11 cellular contexts compared by ENCODE assay signal in genomic region chr10:123021517-123021916, GRCh38. TPM values are rescaled to one million over a fixed set of nuclear protein-coding genes. Genes with fewer than 3 reads are reported as not detected.
DNase-seq lines count a peak whose midpoint lies in the region; ATAC-seq, FAIRE-seq and TF ChIP-seq lines count a peak whose summit lies in the region.
"Had no signal": no experiment of that assay in that cellular context is flagged by ENCODE, and none has a peak within 500 bp of the region (broad histone marks: within the 10 kb centered on the region; RNA-seq: fewer than 3 reads in every experiment).

No MANE protein-coding gene starts in this region.

- no peak overlapping the region for H3K56ac ChIP-seq in H1 (replicated peaks; ENCODE audit: insufficient read length, low read depth, low read length)

- POLR2A ChIA-PET in SK-N-SH (lab: Yijun Ruan, JAX) (no interaction called here), H1 (lab: Charles Lee; ENCODE audit: partially characterized antibody) (interaction anchor here (1.6 to 4.3 kb wide), 2 partner anchors 9 to 12 kb away, joined by 4 to 25 read pairs; partner anchors contain the start of genes ACADSB and IKZF5)
- POLR2A ChIA-PET in activated CD4-positive, alpha-beta memory T cell treated with anti-CD3 and anti-CD28 coated beads, Interleukin-2, amount 10 ng/mL, durations not matched to agents 7 days and 5 days (lab: Charles Lee) = no interaction called here

- CTCF ChIA-PET in SK-N-SH (lab: Yijun Ruan, JAX) (interaction anchor here (1.0 to 3.1 kb wide), 3 partner anchors 11 to 23 kb away, joined by 3 to 11 read pairs (median 5); no protein-coding TSS in a partner anchor), H1 (lab: Charles Lee; ENCODE audit: partially characterized antibody) (interaction anchor here (0.6 to 3.7 kb wide), 13 partner anchors 11 to 532 kb away, joined by 3 to 28 read pairs (median 4); partner anchors contain the start of genes ACADSB and IKZF5)
- CTCF ChIA-PET in activated CD4-positive, alpha-beta memory T cell treated with anti-CD3 and anti-CD28 coated beads, Interleukin-2, amount 10 ng/mL, durations not matched to agents 7 days and 5 days (lab: Charles Lee) = interaction anchor here (1.0 to 2.5 kb wide), 7 partner anchors 8 to 539 kb away, joined by 3 to 16 read pairs (median 5); no protein-coding TSS in a partner anchor

- no peak overlapping the region for H2BK5ac ChIP-seq in H1 (ENCODE audit: low read depth, low read length)

- no peaks in the 10 kb centered on the region for H3K36me3 Mint-ChIP-seq in type B pancreatic cell
- H3K36me3 Mint-ChIP-seq in activated CD4-positive, alpha-beta memory T cell treated with anti-CD3 and anti-CD28 coated beads, Interleukin-2, amount 10 ng/mL, durations not matched to agents 7 days and 5 days (ENCODE audit: low read depth) = no peaks in the 10 kb centered on the region

- TF ChIP-seq POLR2A in H1 (IDR thresholded peaks at IDR 0.05; ENCODE audit: control extremely low read depth in 1 of 2, low read depth in 2 of 2, low read length in 2 of 2) = no peak

- no peak overlapping the region for H3K14ac ChIP-seq in H1 (ENCODE audit: insufficient read length)

- H3K9me3 ChIP-seq in SK-N-SH (no peaks in the 10 kb centered on the region), H1 (ENCODE audit: insufficient read depth in 2 of 2, low read depth in 1 of 2, low read length in 1 of 2) (no peaks in the 10 kb centered on the region)

- H3K27me3 ChIP-seq in SK-N-SH (ENCODE audit: insufficient read depth) (no peaks in the 10 kb centered on the region), H1 (replicated peaks in 1 of 4; ENCODE audit: control insufficient read depth in 3 of 4, extremely low read depth in 1 of 4, insufficient read depth in 3 of 4, low read length in 3 of 4) (peaks cover 0 to 2% (median under 1%) of the 10 kb centered on the region in 4 experiments; a peak in 3 of 7 replicates)

- no peak overlapping the region for H2BK120ac ChIP-seq in H1 (replicated peaks; ENCODE audit: low read depth, low read length)

- no peak overlapping the region for H2BK15ac ChIP-seq in H1 (ENCODE audit: low read length)

- H3K27ac ChIP-seq in SK-N-SH (ENCODE audit: low read depth in 2 of 2, low read length in 1 of 2) (no peak overlapping the region), H1 (ENCODE audit: low read depth, low read length) (no peak overlapping the region)

- TF ChIP-seq CTCF in SK-N-SH (IDR thresholded peaks at IDR 0.05) = peak; percentile 35
- peak in 2 of 3 experiments; percentile 18 to 60; a peak in 2 of 4 replicates for TF ChIP-seq CTCF in H1 (IDR thresholded peaks at IDR 0.05; ENCODE audit: control extremely low read depth in 1 of 3, insufficient read depth in 1 of 3, low read depth in 1 of 3, low read length in 3 of 3)
- peak; percentile 43 for TF ChIP-seq CTCF in type B pancreatic cell (conservative IDR thresholded peaks at IDR 0.05)

- H3K9me2 ChIP-seq in SK-N-SH = no peaks in the 10 kb centered on the region

- no peak overlapping the region for H3K23ac ChIP-seq in H1 (ENCODE audit: insufficient read length)

- no peak overlapping the region for H3K4me3 ChIP-seq in SK-N-SH (ENCODE audit: low read depth in 2 of 2, low read length in 1 of 2)
- H3K4me3 ChIP-seq in H1 (ENCODE audit: extremely low read depth in 1 of 4, insufficient read depth in 2 of 4, low read depth in 3 of 4, low read length in 4 of 4) = no peak overlapping the region

- H3K23me2 ChIP-seq in H1 (ENCODE audit: low read depth, low read length) = no peaks in the 10 kb centered on the region

- H2AFZ ChIP-seq in SK-N-SH (ENCODE audit: low read depth) (no peak overlapping the region), H1 (ENCODE audit: low read length) (no peak overlapping the region)

- H3K79me1 ChIP-seq in H1 (ENCODE audit: low read depth, low read length) = no peaks in the 10 kb centered on the region

- WGBS in SK-N-SH (ENCODE audit: low lambda C conversion rate) = 85% methylated on average over 3 of the region's 3 CpGs
- WGBS in H1 (ENCODE audit: extremely low coverage in 1 of 2, insufficient coverage in 1 of 2, insufficient read length in 1 of 2, insufficient replicate concordance in 2 of 2, low coverage in 1 of 2, low lambda C conversion rate in 2 of 2, missing lambda C conversion rate in 1 of 2), 2 experiments = 59 to 100% methylated on average over 1 to 3 of the region's 3 CpGs

- H3K4me1 ChIP-seq in SK-N-SH (ENCODE audit: control insufficient read depth in 1 of 2, insufficient read depth in 2 of 2, low read depth in 1 of 2, low read length in 1 of 2) (no peaks in the 10 kb centered on the region), H1 (replicated peaks in 1 of 4; ENCODE audit: control insufficient read depth in 3 of 4, insufficient read depth in 4 of 4, low read length in 3 of 4) (peaks cover 3 to 15% (median 7%) of the 10 kb centered on the region in 4 experiments; a peak in 6 of 7 replicates)

- no peak for TF ChIP-seq RAD21 in SK-N-SH (IDR thresholded peaks at IDR 0.05; ENCODE audit: low read length)
- TF ChIP-seq RAD21 in H1 (IDR thresholded peaks at IDR 0.05 in 1 of 2, conservative IDR thresholded peaks at IDR 0.05 in 1 of 2; ENCODE audit: low read depth in 2 of 2, low read length in 2 of 2) = peak; percentile 19 to 35; a peak in 2 of 4 replicates

- H3K9ac ChIP-seq in SK-N-SH (no peak overlapping the region), H1 (replicated peaks in 1 of 4; ENCODE audit: extremely low read depth in 1 of 4, low read depth in 3 of 4, low read length in 3 of 4) (no peak overlapping the region)

- H4K20me1 ChIP-seq in SK-N-SH (ENCODE audit: insufficient read depth) = no peaks in the 10 kb centered on the region
- no peaks in the 10 kb centered on the region for H4K20me1 ChIP-seq in H1 (replicated peaks in 1 of 2; ENCODE audit: control insufficient read depth in 1 of 2, insufficient read depth in 2 of 2, low read length in 2 of 2)

- H3K36me3 ChIP-seq in SK-N-SH (replicated peaks in 1 of 2; ENCODE audit: control insufficient read depth in 1 of 2, insufficient read depth in 2 of 2, low read length in 1 of 2) = no peaks in the 10 kb centered on the region
- no peaks in the 10 kb centered on the region; a peak in 1 of 8 replicates for H3K36me3 ChIP-seq in H1 (ENCODE audit: control insufficient read depth in 2 of 4, insufficient read depth in 4 of 4, low read length in 3 of 4)

- H3K4me2 ChIP-seq in SK-N-SH = no peak overlapping the region
- H3K4me2 ChIP-seq in H1 (ENCODE audit: insufficient read depth in 1 of 2, low read depth in 2 of 2, low read length in 2 of 2) = no peak overlapping the region

- no peak overlapping the region for H3K4me3 Mint-ChIP-seq in type B pancreatic cell
- no peak overlapping the region for H3K4me3 Mint-ChIP-seq in activated CD4-positive, alpha-beta memory T cell treated with anti-CD3 and anti-CD28 coated beads, Interleukin-2, amount 10 ng/mL, durations not matched to agents 7 days and 5 days

- no peaks in the 10 kb centered on the region for H3K27me3 Mint-ChIP-seq in type B pancreatic cell
- H3K27me3 Mint-ChIP-seq in activated CD4-positive, alpha-beta memory T cell treated with anti-CD3 and anti-CD28 coated beads, Interleukin-2, amount 10 ng/mL, durations not matched to agents 7 days and 5 days = no peaks in the 10 kb centered on the region

- H4K8ac ChIP-seq in H1 (ENCODE audit: extremely low read depth, insufficient read depth, low read length) = no peak overlapping the region

- TF ChIP-seq EP300 in SK-N-SH (IDR thresholded peaks at IDR 0.05; ENCODE audit: borderline replicate concordance in 1 of 2, low read depth in 1 of 2, low read length in 1 of 2) (no peak), H1 (IDR thresholded peaks at IDR 0.05; ENCODE audit: borderline replicate concordance in 1 of 2, low read depth in 2 of 2, low read length in 2 of 2) (no peak)

- H3K4ac ChIP-seq in H1 (replicated peaks; ENCODE audit: insufficient read length, low read depth, low read length) = no peak overlapping the region

- no peak overlapping the region for H3K18ac ChIP-seq in H1 (ENCODE audit: extremely low read depth, low read length)

- no peaks in the 10 kb centered on the region for H3F3A ChIP-seq in SK-N-SH (replicated peaks; ENCODE audit: insufficient read depth)

- H2BK20ac ChIP-seq in H1 (ENCODE audit: low read length) = no peak overlapping the region

- H3K79me2 ChIP-seq in SK-N-SH (ENCODE audit: insufficient read depth) (no peaks in the 10 kb centered on the region), H1 (ENCODE audit: control insufficient read depth in 1 of 2, insufficient read depth in 2 of 2, low read length in 2 of 2) (0 out of 4 replicates have a peak, but pooled peaks cover 0 to under 1% of the 10 kb centered on the region in 2 experiments)

- no peak for ATAC-seq in SK-N-SH treated with all-trans-retinoic acid at 6 μM for 48 hours

- no peaks in the 10 kb centered on the region for H3K9me3 Mint-ChIP-seq in type B pancreatic cell
- H3K9me3 Mint-ChIP-seq in activated CD4-positive, alpha-beta memory T cell treated with anti-CD3 and anti-CD28 coated beads, Interleukin-2, amount 10 ng/mL, durations not matched to agents 7 days and 5 days = no peaks in the 10 kb centered on the region

- no peak overlapping the region for H4K5ac ChIP-seq in H1 (ENCODE audit: insufficient read length, low read depth, low read length)

- H4K91ac ChIP-seq in H1 (replicated peaks; ENCODE audit: insufficient read length, low read length) = no peak overlapping the region

- no peak overlapping the region for H2AK5ac ChIP-seq in H1 (ENCODE audit: low read depth, low read length)

- no peaks in the 10 kb centered on the region for H3K4me1 Mint-ChIP-seq in type B pancreatic cell (ENCODE audit: unreplicated experiment)
- peaks cover 13% of the 10 kb centered on the region for H3K4me1 Mint-ChIP-seq in activated CD4-positive, alpha-beta memory T cell treated with anti-CD3 and anti-CD28 coated beads, Interleukin-2, amount 10 ng/mL, durations not matched to agents 7 days and 5 days

- no peak for DNase-seq in SK-N-SH
- DNase-seq in NCI-H526 treated with DMSO at 0.1 percent for 48 hours (lab: John Stamatoyannopoulos, UW) = peak; percentile 74
- DNase-seq in H1 (ENCODE audit: low read depth in 1 of 2, low spot score in 2 of 2) = no peak
- DNase-seq in type B pancreatic cell (ENCODE audit: extremely low spot score, unreplicated experiment) = no peak
- DNase-seq in activated CD4-positive, alpha-beta memory T cell treated with anti-CD3 and anti-CD28 coated beads, Interleukin-2, amount 10 ng/mL, durations not matched to agents 7 days and 5 days = no peak
- no peak for DNase-seq in Ammon's horn (ENCODE audit: low spot score)
- no peak for DNase-seq in ureter (ENCODE audit: low spot score)
- DNase-seq: activated CD4-positive, CD25-positive, alpha-beta regulatory T cell treated with anti-CD3 and anti-CD28 coated beads, Interleukin-2, amount 50 U/mL, for 72 hours; C1 segment of cervical spinal cord; NCI-H1694 had no signal

- FAIRE-seq in H1 (lab: Jason Lieb, UNC) = no peak

- H3K27ac Mint-ChIP-seq in type B pancreatic cell = no peak overlapping the region
- H3K27ac Mint-ChIP-seq in activated CD4-positive, alpha-beta memory T cell treated with anti-CD3 and anti-CD28 coated beads, Interleukin-2, amount 10 ng/mL, durations not matched to agents 7 days and 5 days = no peak overlapping the region

- H2BK12ac ChIP-seq in H1 (ENCODE audit: low read depth, low read length) = no peak overlapping the region

RNA-seq across cellular contexts. Expression of gene ACADSB, which starts 12.7 kb away (rescaled TPM):
- 5.9 and 9.6 TPM in 2 replicates for polyA plus RNA-seq in SK-N-SH (2012; rRNA removed)
- polyA plus RNA-seq in SK-N-SH (2012; cell fraction: cytosol; rRNA removed) = 9.3 and 9.9 TPM in 2 replicates
- polyA plus RNA-seq in SK-N-SH (2012; cell fraction: nucleus; rRNA removed) = 4.1 and 10.4 TPM in 2 replicates
- 11.2 and 12.4 TPM in 2 replicates for total RNA-seq in H1 (2021; fragmentation: NEBNext Ultra II Directional; extraction: Animal tissue kit (Norgen Biotek cat#: 25700))
- polyA plus RNA-seq in H1 (2011; rRNA removed) = 3.3 and 5.6 TPM in 2 replicates
- 6.2 TPM for polyA plus RNA-seq in H1 (2011; cell fraction: cytosol; rRNA removed)
- polyA plus RNA-seq in H1 (2011; cell fraction: nucleus; rRNA removed) = 3.9 TPM
- polyA plus RNA-seq in H1 (2012, experiment 1 of 2) = 5.9 to 10.0 TPM (median 7.4 TPM) in 4 replicates
- polyA plus RNA-seq in H1 (2012, experiment 2 of 2) = 0.47 TPM
- 4.1 TPM for polyA plus RNA-seq in H1 (2013, experiment 1 of 2)
- polyA plus RNA-seq in H1 (2013, experiment 2 of 2) = 3.4 TPM
- polyA minus RNA-seq in H1 (2011; rRNA and poly(A)+ RNA removed) = 5.9 and 8.9 TPM in 2 replicates
- polyA minus RNA-seq in H1 (2011; cell fraction: cytosol; rRNA and poly(A)+ RNA removed) = 4.9 TPM
- 9.8 TPM for polyA minus RNA-seq in H1 (2011; cell fraction: nucleus; rRNA and poly(A)+ RNA removed)
- total RNA-seq in type B pancreatic cell (ENCODE audit: low replicate concordance) = 27.3 and 31.1 TPM in 2 replicates
- total RNA-seq in activated CD4-positive, alpha-beta memory T cell treated with anti-CD3 and anti-CD28 coated beads, Interleukin-2, amount 10 ng/mL, durations not matched to agents 7 days and 5 days = 10 to 100 TPM; 21.2 to 21.7 TPM
- 34.9 TPM for total RNA-seq in ureter

RNA-seq across cellular contexts. Expression of gene IKZF5, which starts 12.9 kb away (rescaled TPM):
- polyA plus RNA-seq in SK-N-SH (2012; rRNA removed) = 2.9 and 4.3 TPM in 2 replicates
- polyA plus RNA-seq in SK-N-SH (2012; cell fraction: cytosol; rRNA removed) = 3.4 and 3.7 TPM in 2 replicates
- polyA plus RNA-seq in SK-N-SH (2012; cell fraction: nucleus; rRNA removed) = 4.7 and 8.7 TPM in 2 replicates
- total RNA-seq in H1 (2021; fragmentation: NEBNext Ultra II Directional; extraction: Animal tissue kit (Norgen Biotek cat#: 25700)) = 15.3 and 15.7 TPM in 2 replicates
- polyA plus RNA-seq in H1 (2011; rRNA removed) = 3.8 and 5.2 TPM in 2 replicates
- polyA plus RNA-seq in H1 (2011; cell fraction: cytosol; rRNA removed) = 5.5 TPM
- polyA plus RNA-seq in H1 (2011; cell fraction: nucleus; rRNA removed) = 4.6 TPM
- 3.6 to 13.0 TPM (median 5.9 TPM) in 4 replicates for polyA plus RNA-seq in H1 (2012, experiment 1 of 2)
- polyA plus RNA-seq in H1 (2012, experiment 2 of 2) = 0.56 TPM
- 7.8 TPM for polyA plus RNA-seq in H1 (2013, experiment 1 of 2)
- polyA plus RNA-seq in H1 (2013, experiment 2 of 2) = 6.8 TPM
- 8.7 and 9.6 TPM in 2 replicates for polyA minus RNA-seq in H1 (2011; rRNA and poly(A)+ RNA removed)
- polyA minus RNA-seq in H1 (2011; cell fraction: cytosol; rRNA and poly(A)+ RNA removed) = 4.6 TPM
- polyA minus RNA-seq in H1 (2011; cell fraction: nucleus; rRNA and poly(A)+ RNA removed) = 8.3 TPM
- total RNA-seq in type B pancreatic cell (ENCODE audit: low replicate concordance) = 12.0 and 12.6 TPM in 2 replicates
- 10 to 100 TPM; 16.6 to 18.5 TPM for total RNA-seq in activated CD4-positive, alpha-beta memory T cell treated with anti-CD3 and anti-CD28 coated beads, Interleukin-2, amount 10 ng/mL, durations not matched to agents 7 days and 5 days
- 18.5 TPM for total RNA-seq in ureter

RNA-seq across cellular contexts. Expression of gene PSTK, which starts 41.3 kb away (rescaled TPM):
- 8.4 and 9.5 TPM in 2 replicates for polyA plus RNA-seq in SK-N-SH (2012; rRNA removed)
- polyA plus RNA-seq in SK-N-SH (2012; cell fraction: cytosol; rRNA removed) = 8.5 and 9.9 TPM in 2 replicates
- 5.7 and 9.7 TPM in 2 replicates for polyA plus RNA-seq in SK-N-SH (2012; cell fraction: nucleus; rRNA removed)
- total RNA-seq in H1 (2021; fragmentation: NEBNext Ultra II Directional; extraction: Animal tissue kit (Norgen Biotek cat#: 25700)) = 4.3 and 6.6 TPM in 2 replicates
- polyA plus RNA-seq in H1 (2011; rRNA removed) = 3.8 and 4.4 TPM in 2 replicates
- 4.7 TPM for polyA plus RNA-seq in H1 (2011; cell fraction: cytosol; rRNA removed)
- polyA plus RNA-seq in H1 (2011; cell fraction: nucleus; rRNA removed) = 3.4 TPM
- polyA plus RNA-seq in H1 (2012, experiment 1 of 2) = 3.0 to 4.2 TPM (median 3.7 TPM) in 4 replicates
- polyA plus RNA-seq in H1 (2012, experiment 2 of 2) = 4.9 TPM
- 4.4 TPM for polyA plus RNA-seq in H1 (2013, experiment 1 of 2)
- 4.9 TPM for polyA plus RNA-seq in H1 (2013, experiment 2 of 2)
- 3.4 and 3.5 TPM in 2 replicates for polyA minus RNA-seq in H1 (2011; rRNA and poly(A)+ RNA removed)
- 3.9 TPM for polyA minus RNA-seq in H1 (2011; cell fraction: cytosol; rRNA and poly(A)+ RNA removed)
- polyA minus RNA-seq in H1 (2011; cell fraction: nucleus; rRNA and poly(A)+ RNA removed) = 7.0 TPM
- 4.6 and 5.0 TPM in 2 replicates for total RNA-seq in type B pancreatic cell (ENCODE audit: low replicate concordance)
- 1 to 10 TPM; 2.6 to 3.8 TPM for total RNA-seq in activated CD4-positive, alpha-beta memory T cell treated with anti-CD3 and anti-CD28 coated beads, Interleukin-2, amount 10 ng/mL, durations not matched to agents 7 days and 5 days
- total RNA-seq in ureter = 5.1 TPM

Comparison
In these comparisons a context has a peak if more than half of its experiments do, and no peak if none do; other contexts are left out.
1. Of the 17 proteins assayed by ChIP-seq in both H1 and SK-N-SH: peak only in H1: RAD21; only in SK-N-SH: none; in both: CTCF; in neither: 15.